In genomic region chr12:53103860-53104305, GRCh38 we compare ENCODE assay signal across 12 cellular contexts. TPM values are rescaled to one million over a fixed set of nuclear protein-coding genes. Genes with fewer than 3 reads are reported as not detected.
DNase-seq lines count a peak whose midpoint lies in the region; ATAC-seq and TF ChIP-seq lines count a peak whose summit lies in the region.
"Had no signal": no experiment of that assay in that cellular context is flagged by ENCODE, and none has a peak within 500 bp of the region (broad histone marks: within the 10 kb centered on the region; RNA-seq: fewer than 3 reads in every experiment).

No MANE protein-coding gene starts in this region.

- H3K27ac ChIP-seq in MM.1S (ENCODE audit: low read length) = peak overlapping the region; percentile 73; the same call in 1 of the 2 replicates
- H3K27ac ChIP-seq: parathyroid adenoma, VCaP had no signal

- H3K79me2 ChIP-seq in MM.1S (ENCODE audit: low read length) = no peaks in the 10 kb centered on the region
- H3K79me2 ChIP-seq: parathyroid adenoma had no signal

- H3K4me1 Mint-ChIP-seq in activated CD8-positive, alpha-beta T cell treated with anti-CD3 and anti-CD28 coated beads, Interleukin-2, amount 10 ng/mL, durations not matched to agents 7 days and 5 days (ENCODE audit: low read depth) = peaks cover 67% of the 10 kb centered on the region

- H3K4me2 ChIP-seq in MM.1S (ENCODE audit: low read depth, low read length) = peak overlapping the region; percentile 48

- peak overlapping the region; percentile 3; the same call in 1 of the 2 replicates for H3K9ac ChIP-seq in MM.1S (ENCODE audit: low read length)
- H3K9ac ChIP-seq: parathyroid adenoma had no signal

- TF ChIP-seq CTCF in MM.1S (IDR thresholded peaks at IDR 0.05; ENCODE audit: low read length) = no peak

- peak; percentile 27 for ATAC-seq in activated CD8-positive, alpha-beta T cell treated with anti-CD3 and anti-CD28 coated beads, Interleukin-2, amount 10 ng/mL, durations not matched to agents 7 days and 5 days
- ATAC-seq in HG02885 (IDR thresholded peaks at IDR 0.05; ENCODE audit: poor library complexity, unreplicated experiment) = no peak

- no peaks in the 10 kb centered on the region for H3K27me3 Mint-ChIP-seq in activated CD8-positive, alpha-beta T cell treated with anti-CD3 and anti-CD28 coated beads, Interleukin-2, amount 10 ng/mL, durations not matched to agents 7 days and 5 days (ENCODE audit: low read depth)
- H3K27me3 Mint-ChIP-seq: activated naive CD4-positive, alpha-beta T cell treated with anti-CD3 and anti-CD28 coated beads, Interleukin-2, amount 50 U/mL, for 24 hours had no signal

- peak overlapping the region; percentile 89 for H3K27ac Mint-ChIP-seq in activated CD8-positive, alpha-beta T cell treated with anti-CD3 and anti-CD28 coated beads, Interleukin-2, amount 10 ng/mL, durations not matched to agents 7 days and 5 days
- H3K27ac Mint-ChIP-seq: activated naive CD4-positive, alpha-beta T cell treated with anti-CD3 and anti-CD28 coated beads, Interleukin-2, amount 50 U/mL, for 24 hours had no signal

- no peaks in the 10 kb centered on the region for H3K9me3 Mint-ChIP-seq in activated CD8-positive, alpha-beta T cell treated with anti-CD3 and anti-CD28 coated beads, Interleukin-2, amount 10 ng/mL, durations not matched to agents 7 days and 5 days (ENCODE audit: insufficient read depth)
- H3K9me3 Mint-ChIP-seq: activated naive CD4-positive, alpha-beta T cell treated with anti-CD3 and anti-CD28 coated beads, Interleukin-2, amount 50 U/mL, for 24 hours had no signal

- H3K4me1 ChIP-seq in MM.1S (ENCODE audit: low read length) = peaks cover 33% of the 10 kb centered on the region

- CTCF ChIA-PET in activated CD8-positive, alpha-beta T cell treated with anti-CD3 and anti-CD28 coated beads, Interleukin-2, amount 10 ng/mL, durations not matched to agents 7 days and 5 days (lab: Charles Lee) = interaction anchor here (0.9 to 8.0 kb wide), 15 partner anchors 22 to 217 kb away, joined by 3 to 295 read pairs (median 10); partner anchors contain the start of genes AAAS, CSAD, SPRYD3 and ZNF740

- DNase-seq in GDM1 (lab: John Stamatoyannopoulos, UW) = peak; percentile 64
- peak; percentile 80 for DNase-seq in MM.1S
- DNase-seq in activated CD8-positive, alpha-beta T cell treated with anti-CD3 and anti-CD28 coated beads, Interleukin-2, amount 10 ng/mL, durations not matched to agents 7 days and 5 days = peak; percentile 64
- peak; percentile 37 for DNase-seq in mesenteric fat pad (ENCODE audit: low spot score)
- DNase-seq in NCI-H446 treated with DMSO at 0.1 percent for 48 hours (lab: John Stamatoyannopoulos, UW) = no peak
- no peak for DNase-seq in stimulated activated CD4-positive, alpha-beta T cell treated with anti-CD3 and anti-CD28 coated beads, Interleukin-4, amount 100 ng/mL, for 4 hours
- no peak for DNase-seq in T1000 (lab: John Stamatoyannopoulos, UW)

- no peaks in the 10 kb centered on the region for H3K36me3 ChIP-seq in MM.1S (replicated peaks; ENCODE audit: insufficient read depth, low read length)

- peak overlapping the region; percentile 69 for H2AFZ ChIP-seq in MM.1S (ENCODE audit: low read length)
- H2AFZ ChIP-seq: parathyroid adenoma had no signal

- no peaks in the 10 kb centered on the region for H4K20me1 ChIP-seq in MM.1S (ENCODE audit: insufficient read depth, low read length)

- no peaks in the 10 kb centered on the region for H3K27me3 ChIP-seq in MM.1S (replicated peaks; ENCODE audit: insufficient read depth, low read length)

- H3K36me3 Mint-ChIP-seq in activated CD8-positive, alpha-beta T cell treated with anti-CD3 and anti-CD28 coated beads, Interleukin-2, amount 10 ng/mL, durations not matched to agents 7 days and 5 days (ENCODE audit: low read depth) = peaks cover 15% of the 10 kb centered on the region
- H3K36me3 Mint-ChIP-seq: activated naive CD4-positive, alpha-beta T cell treated with anti-CD3 and anti-CD28 coated beads, Interleukin-2, amount 50 U/mL, for 24 hours had no signal

- H3K4me3 ChIP-seq in MM.1S (ENCODE audit: low read length) = no peak overlapping the region

- H3K9me2 ChIP-seq in MM.1S (replicated peaks; ENCODE audit: insufficient read depth, low read length) = no peaks in the 10 kb centered on the region

- no peaks in the 10 kb centered on the region for H3K9me3 ChIP-seq in MM.1S (replicated peaks; ENCODE audit: insufficient read depth, low read length)

- peak overlapping the region; percentile 58 for H3K4me3 Mint-ChIP-seq in activated CD8-positive, alpha-beta T cell treated with anti-CD3 and anti-CD28 coated beads, Interleukin-2, amount 10 ng/mL, durations not matched to agents 7 days and 5 days

- POLR2A ChIA-PET in activated CD8-positive, alpha-beta T cell treated with anti-CD3 and anti-CD28 coated beads, Interleukin-2, amount 10 ng/mL, durations not matched to agents 7 days and 5 days (lab: Charles Lee) = interaction anchor here (0.8 to 2.5 kb wide), 8 partner anchors 24 to 95 kb away, joined by 3 to 20 read pairs (median 4); partner anchors contain the start of genes CSAD, SPRYD3 and ZNF740

- H3F3A ChIP-seq in MM.1S (ENCODE audit: insufficient read depth, low read length) = peaks cover 23% of the 10 kb centered on the region; the same call in 1 of the 2 replicates

RNA-seq across cellular contexts. Expression of gene SOAT2, which starts 0.6 kb away (rescaled TPM):
- 10 to 100 TPM; 10.8 to 13.3 TPM for total RNA-seq in activated CD8-positive, alpha-beta T cell treated with anti-CD3 and anti-CD28 coated beads, Interleukin-2, amount 10 ng/mL, durations not matched to agents 7 days and 5 days
- not detected for total RNA-seq in mesenteric fat pad
- total RNA-seq: epithelial cell of proximal tubule had no signal

RNA-seq across cellular contexts. Expression of gene IGFBP6, which starts 6.4 kb away (rescaled TPM):
- 1 to 10 TPM; 3.1 to 5.4 TPM for total RNA-seq in activated CD8-positive, alpha-beta T cell treated with anti-CD3 and anti-CD28 coated beads, Interleukin-2, amount 10 ng/mL, durations not matched to agents 7 days and 5 days
- total RNA-seq in mesenteric fat pad = 195 TPM

RNA-seq across cellular contexts. Expression of gene SPRYD3, which starts 24.7 kb away (rescaled TPM):
- total RNA-seq in activated CD8-positive, alpha-beta T cell treated with anti-CD3 and anti-CD28 coated beads, Interleukin-2, amount 10 ng/mL, durations not matched to agents 7 days and 5 days = 10 to 100 TPM; 27.2 to 31.2 TPM
- total RNA-seq in mesenteric fat pad = 46.2 TPM

RNA-seq across cellular contexts. Expression of gene TNS2, which starts 54.0 kb away (rescaled TPM):
- 1 to 10 TPM; 1.0 to 1.4 TPM for total RNA-seq in activated CD8-positive, alpha-beta T cell treated with anti-CD3 and anti-CD28 coated beads, Interleukin-2, amount 10 ng/mL, durations not matched to agents 7 days and 5 days
- 210 TPM for total RNA-seq in mesenteric fat pad

Comparison
In these comparisons a context has a peak if more than half of its experiments do, and no peak if none do; other contexts are left out.
1. DNase-seq: peak in GDM1 (single experiment), MM.1S (single experiment), activated CD8-positive, alpha-beta T cell treated with anti-CD3 and anti-CD28 coated beads, Interleukin-2, amount 10 ng/mL, durations not matched to agents 7 days and 5 days (single experiment) and mesenteric fat pad (single experiment); none in NCI-H446 treated with DMSO at 0.1 percent for 48 hours (single experiment), stimulated activated CD4-positive, alpha-beta T cell treated with anti-CD3 and anti-CD28 coated beads, Interleukin-4, amount 100 ng/mL, for 4 hours (0 of 2) and T1000 (single experiment).
2. RNA of gene SOAT2, which starts 0.6 kb away (total RNA-seq): 10.8 to 13.3 TPM in activated CD8-positive, alpha-beta T cell treated with anti-CD3 and anti-CD28 coated beads, Interleukin-2, amount 10 ng/mL, durations not matched to agents 7 days and 5 days; not detected in mesenteric fat pad (single experiment); every median in the first group is over 10 times any median in the second.
3. RNA of gene IGFBP6, which starts 6.4 kb away (total RNA-seq): 195 TPM in mesenteric fat pad (single experiment); 3.1 to 5.4 TPM in activated CD8-positive, alpha-beta T cell treated with anti-CD3 and anti-CD28 coated beads, Interleukin-2, amount 10 ng/mL, durations not matched to agents 7 days and 5 days; every median in the first group is over 10 times any median in the second.